In genomic region chr5:180799902-180800801, GRCh38 we compare ENCODE assay signal across 9 cellular contexts. TPM values are rescaled to one million over a fixed set of nuclear protein-coding genes. Genes with fewer than 3 reads are reported as not detected.
DNase-seq lines count a peak whose midpoint lies in the region; ATAC-seq, FAIRE-seq and TF ChIP-seq lines count a peak whose summit lies in the region.
"Had no signal": no experiment of that assay in that cellular context is flagged by ENCODE, and none has a peak within 500 bp of the region (broad histone marks: within the 10 kb centered on the region; RNA-seq: fewer than 3 reads in every experiment).

No MANE protein-coding gene starts in this region.

- H3K27me3 ChIP-seq in body of pancreas, result no peaks in the 10 kb centered on the region
- no peaks in the 10 kb centered on the region for H3K27me3 ChIP-seq in H7 (ENCODE audit: control insufficient read depth, insufficient read depth, low read length)

- H3K27me3 Mint-ChIP-seq in memory B cell, result no peaks in the 10 kb centered on the region

- no peaks in the 10 kb centered on the region for H3K9me3 Mint-ChIP-seq in memory B cell

- TF ChIP-seq CTCF in AG09309 (IDR thresholded peaks at IDR 0.05; ENCODE audit: control insufficient read depth, insufficient read depth, low read depth, low read length, missing control alignments), result peak; percentile 22
- TF ChIP-seq CTCF in body of pancreas (IDR thresholded peaks at IDR 0.05), result peak in 2 of 7 experiments; percentile 11 to 13

- peaks cover 11% of the 10 kb centered on the region for H3K36me3 Mint-ChIP-seq in memory B cell

- peaks cover 70% of the 10 kb centered on the region for H3K4me1 Mint-ChIP-seq in memory B cell

- H3K4me1 ChIP-seq in body of pancreas, result peaks cover 83% of the 10 kb centered on the region

- peak in 1 of 3 donors; percentile 8 for TF ChIP-seq POLR2A in body of pancreas (IDR thresholded peaks at IDR 0.05)

- no peaks in the 10 kb centered on the region for H3K36me3 ChIP-seq in body of pancreas (replicated peaks in 1 of 2; ENCODE audit: insufficient read depth in 1 of 2, low read depth in 2 of 2)
- peaks cover 2% of the 10 kb centered on the region; the same call in 1 of the 2 replicates for H3K36me3 ChIP-seq in H7 (replicated peaks; ENCODE audit: control insufficient read depth, insufficient read depth, low read length)

- intact Hi-C loops in body of pancreas (cut with DNase I), result loop anchor here (10.0 kb wide), 1 partner anchor 355 kb away; no protein-coding TSS in a partner anchor

- H3K9me3 ChIP-seq in body of pancreas, result no peaks in the 10 kb centered on the region

- WGBS in body of pancreas, 2 donors, result 47 to 48% methylated on average over 6 of the region's 6 CpGs

- H3K4me3 ChIP-seq in AG09309 (ENCODE audit: control insufficient read depth, low read depth, low read length), result no peak overlapping the region
- no peak overlapping the region for H3K4me3 ChIP-seq in body of pancreas
- no peak overlapping the region for H3K4me3 ChIP-seq in H7 (ENCODE audit: insufficient read depth, low read depth, low read length)

- ATAC-seq in body of pancreas (no peak), memory B cell (ENCODE audit: low read depth) (no peak), HG02798 (IDR thresholded peaks at IDR 0.05; ENCODE audit: poor library complexity, unreplicated experiment) (no peak)

- DNase-seq in AG09309 (ENCODE audit: low read depth), result peak; percentile 54
- no peak for DNase-seq in HTR-8/SVneo (ENCODE audit: insufficient read length, low spot score)
- DNase-seq in body of pancreas, result no peak
- no peak for DNase-seq in memory B cell (ENCODE audit: low spot score in 2 of 2)
- no peak for DNase-seq in activated effector memory CD4-positive, alpha-beta T cell treated with anti-CD3 and anti-CD28 coated beads, Interleukin-2, amount 50 U/mL, for 16 hours
- no peak for DNase-seq in H7
- no peak for DNase-seq in DMS79 (lab: John Stamatoyannopoulos, UW)
- DNase-seq: KBM-7 had no signal

- H3K27ac ChIP-seq in body of pancreas, result peak overlapping the region in 3 of 4 donors; percentile 27 to 99 (median 99)

- no peak overlapping the region for H3K27ac Mint-ChIP-seq in memory B cell

- peak overlapping the region; percentile 47 for H3K4me3 Mint-ChIP-seq in memory B cell

- FAIRE-seq in HTR-8/SVneo (lab: Jason Lieb, UNC), result peak; percentile 28

RNA-seq across cellular contexts. Expression of gene MGAT1, which starts 2.5 kb away (rescaled TPM):
- total RNA-seq in body of pancreas, result 10 to 100 TPM; 96.2 to 98.8 TPM
- 76.1 and 77.8 TPM in 2 replicates for total RNA-seq in H7 (2014; rRNA removed; shearing (Covaris generic))
